Comparison of ENCODE assay signal across 29 cellular contexts in the genomic region with DNA sequence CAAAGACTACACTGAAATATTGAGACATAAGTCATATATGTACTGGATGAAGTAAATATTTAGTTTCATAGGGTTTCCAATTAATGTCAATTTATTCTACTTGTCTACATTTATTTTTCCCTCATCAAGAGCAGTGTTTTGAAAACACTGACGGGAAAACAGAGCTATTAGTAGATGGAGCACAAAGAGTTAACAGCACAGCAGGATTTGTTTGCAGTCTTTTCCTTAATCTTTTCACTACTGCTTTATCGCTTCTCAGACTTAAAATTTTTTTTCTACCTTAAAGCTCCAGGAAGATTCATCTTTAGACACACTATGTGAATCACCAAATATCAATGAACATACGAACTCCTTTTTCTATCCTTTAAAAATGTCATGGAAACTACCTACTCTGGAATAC.
"Had no signal": no experiment of that assay in that cellular context is flagged by ENCODE, and none has a peak within 500 bp of the region (broad histone marks: within the 10 kb centered on the region; RNA-seq: fewer than 3 reads in every experiment).

No MANE protein-coding gene starts in this region.

- H3K27me3 ChIP-seq: ascending aorta, breast epithelium, cardiac muscle cell, dorsolateral prefrontal cortex had no signal

- H3K4me3 ChIP-seq: ascending aorta, breast epithelium, cardiac muscle cell, coronary artery, dorsolateral prefrontal cortex had no signal

- H3K27ac ChIP-seq: ascending aorta, breast epithelium, cardiac muscle cell, coronary artery, dorsolateral prefrontal cortex had no signal

- DNase-seq: activated CD4-positive, alpha-beta memory T cell treated with anti-CD3 and anti-CD28 coated beads for 36 hours; activated CD4-positive, alpha-beta T cell treated with anti-CD3 and anti-CD28 coated beads for 36 hours; activated CD4-positive, alpha-beta T cell treated with anti-CD3 and anti-CD28 coated beads, Interleukin-2, amount 10 ng/mL, durations not matched to agents 24 days and 14 days; activated CD4-positive, CD25-positive, alpha-beta regulatory T cell; activated CD4-positive, CD25-positive, alpha-beta regulatory T cell treated with anti-CD3 and anti-CD28 coated beads, Interleukin-2, amount 50 U/mL, for 72 hours; activated CD8-positive, alpha-beta memory T cell treated with anti-CD3 and anti-CD28 coated beads, Interleukin-2, amount 10 ng/mL, durations not matched to agents 7 days and 5 days; activated CD8-positive, alpha-beta memory T cell treated with anti-CD3 and anti-CD28 coated beads, Interleukin-2, amount 50 U/mL, for 4 hours; activated CD8-positive, alpha-beta T cell treated with anti-CD3 and anti-CD28 coated beads, Interleukin-2, amount 10 ng/mL, durations not matched to agents 7 days and 5 days; activated effector memory CD4-positive, alpha-beta T cell treated with anti-CD3 and anti-CD28 coated beads, Interleukin-2, amount 50 U/mL, for 16 hours; activated naive CD4-positive, alpha-beta T cell treated with anti-CD3 and anti-CD28 coated beads, Interleukin-2, amount 10 ng/mL, durations not matched to agents 7 days and 5 days; activated naive CD8-positive, alpha-beta T cell treated with anti-CD3 and anti-CD28 coated beads, Interleukin-2, amount 10 ng/mL, durations not matched to agents 7 days and 5 days; activated T-cell treated with anti-CD3 and anti-CD28 coated beads, Interleukin-2, amount 50 U/mL, for 1 hour; activated T-cell treated with anti-CD3 and anti-CD28 coated beads, Interleukin-2, amount 50 U/mL, for 48 hours; central memory CD4-positive, alpha-beta T cell; cerebellar nuclear complex; dorsolateral prefrontal cortex; effector CD4-positive, alpha-beta T cell; foreskin fibroblast; head of caudate nucleus; T-helper 1 cell; T-helper 17 cell; T1000 had no signal

- H3K4me1 ChIP-seq: ascending aorta, breast epithelium had no signal

- H3K36me3 ChIP-seq: breast epithelium had no signal

- ATAC-seq: activated CD4-positive, alpha-beta T cell treated with anti-CD3 and anti-CD28 coated beads for 36 hours; activated CD8-positive, alpha-beta memory T cell treated with anti-CD3 and anti-CD28 coated beads, Interleukin-2, amount 10 ng/mL, durations not matched to agents 7 days and 5 days; activated CD8-positive, alpha-beta T cell treated with anti-CD3 and anti-CD28 coated beads, Interleukin-2, amount 10 ng/mL, durations not matched to agents 7 days and 5 days; activated naive CD4-positive, alpha-beta T cell treated with anti-CD3 and anti-CD28 coated beads, Interleukin-2, amount 50 U/mL, for 72 hours; esophagus mucosa; T-helper 17 cell had no signal

- H3K9me3 ChIP-seq: ascending aorta, breast epithelium had no signal

- FAIRE-seq: frontal cortex had no signal
